8 cellular contexts compared by ENCODE assay signal in the genomic region with DNA sequence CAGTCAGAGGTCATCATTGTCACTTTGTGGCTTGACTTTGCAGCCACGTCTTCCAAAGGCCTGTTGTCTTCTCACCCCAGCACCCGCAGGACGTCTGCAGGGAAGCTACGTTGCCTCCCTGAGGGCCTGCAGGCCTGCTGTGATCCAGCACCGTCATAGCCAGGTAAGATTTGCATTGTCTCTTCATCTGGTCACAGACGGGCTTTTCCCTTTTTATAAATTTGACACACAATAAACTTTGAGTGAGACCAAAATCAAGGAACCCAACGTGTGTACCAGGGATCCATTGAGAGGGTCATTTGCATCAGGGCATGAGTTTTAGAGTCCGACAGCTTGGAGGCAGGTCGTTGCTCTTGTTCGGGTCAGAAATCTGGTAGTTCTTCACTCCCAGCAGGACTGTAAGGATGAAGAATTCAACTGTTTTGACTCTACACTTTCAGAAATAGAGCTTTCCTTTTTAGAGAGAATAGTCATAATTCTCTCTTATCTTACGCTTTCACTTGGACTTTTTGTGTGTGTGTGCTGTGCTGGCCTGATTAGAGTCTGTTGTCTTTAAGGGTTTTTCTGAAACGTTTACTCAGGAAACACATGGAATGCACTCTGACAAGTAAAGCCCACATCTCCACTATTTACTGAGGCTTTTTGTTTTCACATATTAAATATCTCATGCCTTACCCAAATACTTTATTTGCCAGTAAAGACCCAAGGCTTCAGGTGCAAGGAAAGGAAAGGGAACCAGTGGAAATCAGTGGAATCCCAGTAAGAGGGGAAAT.
DNase-seq lines count a peak whose midpoint lies in the region; ATAC-seq, FAIRE-seq and TF ChIP-seq lines count a peak whose summit lies in the region.

No MANE protein-coding gene starts in this region.

- H3K9me3 Mint-ChIP-seq in activated T-helper 17 cell treated with anti-CD3 and anti-CD28 coated beads, Interleukin-2, amount 50 U/mL, for 72 hours = no peaks in the 10 kb centered on the region

- H3K4me3 ChIP-seq in ascending aorta = no peak overlapping the region

- peak in 3 of 4 experiments; percentile 19 to 47 (median 22) for DNase-seq in stimulated activated CD4-positive, alpha-beta T cell treated with anti-CD3 and anti-CD28 coated beads, Interleukin-1b, Interleukin-23, amount 100 ng/mL, for 24 hours (ENCODE audit: low read depth in 4 of 4, low spot score in 1 of 4)
- DNase-seq in T1000 (lab: John Stamatoyannopoulos, UW) = no peak
- DNase-seq in ascending aorta (ENCODE audit: low spot score in 2 of 2) = no peak
- no peak for DNase-seq in frontal cortex (ENCODE audit: low spot score in 2 of 2)
- no peak for DNase-seq in NCI-H2107 treated with DMSO at 0.1 percent for 48 hours (lab: John Stamatoyannopoulos, UW; ENCODE audit: unreplicated experiment)

- no peaks in the 10 kb centered on the region for H3K36me3 ChIP-seq in ascending aorta

- H3K4me3 Mint-ChIP-seq in activated T-helper 17 cell treated with anti-CD3 and anti-CD28 coated beads, Interleukin-2, amount 50 U/mL, for 72 hours = peak overlapping the region; percentile 81

- ATAC-seq in GM19438 (IDR thresholded peaks at IDR 0.05; ENCODE audit: low read depth, unreplicated experiment) = peak; percentile 59
- ATAC-seq in HG03439 (IDR thresholded peaks at IDR 0.05; ENCODE audit: unreplicated experiment) = peak; percentile 77
- ATAC-seq in activated T-helper 17 cell treated with anti-CD3 and anti-CD28 coated beads, Interleukin-2, amount 50 U/mL, for 72 hours (replicated peaks) = peak; percentile 89

- peaks cover 18% of the 10 kb centered on the region for H3K36me3 Mint-ChIP-seq in activated T-helper 17 cell treated with anti-CD3 and anti-CD28 coated beads, Interleukin-2, amount 50 U/mL, for 72 hours (ENCODE audit: low read depth)

- no peak for TF ChIP-seq CTCF in ascending aorta (IDR thresholded peaks at IDR 0.05)

- H3K27me3 ChIP-seq in ascending aorta = no peaks in the 10 kb centered on the region

- no peaks in the 10 kb centered on the region for H3K27me3 Mint-ChIP-seq in activated T-helper 17 cell treated with anti-CD3 and anti-CD28 coated beads, Interleukin-2, amount 50 U/mL, for 72 hours

- H3K9me3 ChIP-seq in ascending aorta = no peaks in the 10 kb centered on the region

- H3K27ac ChIP-seq in ascending aorta = no peak overlapping the region

- no peaks in the 10 kb centered on the region for H3K4me1 ChIP-seq in ascending aorta

- H3K27ac Mint-ChIP-seq in activated T-helper 17 cell treated with anti-CD3 and anti-CD28 coated beads, Interleukin-2, amount 50 U/mL, for 72 hours = peak overlapping the region; percentile 99

- peaks cover 36% of the 10 kb centered on the region for H3K4me1 Mint-ChIP-seq in activated T-helper 17 cell treated with anti-CD3 and anti-CD28 coated beads, Interleukin-2, amount 50 U/mL, for 72 hours

- intact Hi-C loops in ascending aorta (cut with DNase I) = no loop called here

- FAIRE-seq in frontal cortex (lab: Jason Lieb, UNC) = no peak

Comparison
In these comparisons a context has a peak if more than half of its experiments do, and no peak if none do; other contexts are left out.
1. DNase-seq: peak in stimulated activated CD4-positive, alpha-beta T cell treated with anti-CD3 and anti-CD28 coated beads, Interleukin-1b, Interleukin-23, amount 100 ng/mL, for 24 hours (3 of 4); none in T1000 (single experiment), ascending aorta (0 of 2), frontal cortex (0 of 2) and NCI-H2107 treated with DMSO at 0.1 percent for 48 hours (single experiment).
2. Peak in every context shown above with its lines, with median percentiles within 50 percentile points of each other: ATAC-seq.